In the genomic region with DNA sequence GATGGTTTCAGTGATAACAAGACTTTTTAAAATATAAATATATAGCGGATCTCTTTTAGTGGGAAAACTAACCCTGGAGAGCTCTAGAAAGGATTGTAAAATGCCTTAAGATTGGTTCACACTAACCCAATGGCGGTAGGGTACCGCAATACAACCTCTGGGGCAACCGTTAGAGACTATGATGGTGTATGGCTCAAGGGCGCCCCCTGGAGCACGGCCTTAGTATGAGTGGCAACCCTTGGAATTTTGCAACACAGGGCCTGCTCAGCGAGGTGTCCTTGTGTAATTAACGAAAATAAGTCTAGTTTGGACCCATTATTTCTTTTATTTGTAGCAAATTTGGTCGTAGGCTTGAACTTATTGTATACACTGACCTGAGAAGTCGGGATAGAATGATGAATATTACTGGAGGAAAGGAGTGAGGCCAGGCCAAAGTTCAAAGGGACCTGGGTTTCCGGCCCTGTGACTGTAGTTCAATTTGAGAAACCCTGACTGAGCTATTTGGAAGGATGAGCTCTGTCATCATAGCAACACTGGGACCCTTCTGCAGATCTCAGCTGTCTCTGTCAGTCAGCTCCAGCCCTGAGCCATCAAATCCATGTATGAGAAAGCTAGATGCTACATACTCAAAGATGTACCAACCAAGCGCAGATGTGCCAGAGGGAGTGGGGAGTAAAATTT, we compare ENCODE assay signal across 1 cellular context.
TF ChIP-seq lines count a peak whose summit lies in the region.

No MANE protein-coding gene starts in this region.

TF ChIP-seq in GM12878, 131 proteins besides CTCF, POLR2A, EP300 and RAD21 (continued from another document):
- TF ChIP-seq, protein P1, sequence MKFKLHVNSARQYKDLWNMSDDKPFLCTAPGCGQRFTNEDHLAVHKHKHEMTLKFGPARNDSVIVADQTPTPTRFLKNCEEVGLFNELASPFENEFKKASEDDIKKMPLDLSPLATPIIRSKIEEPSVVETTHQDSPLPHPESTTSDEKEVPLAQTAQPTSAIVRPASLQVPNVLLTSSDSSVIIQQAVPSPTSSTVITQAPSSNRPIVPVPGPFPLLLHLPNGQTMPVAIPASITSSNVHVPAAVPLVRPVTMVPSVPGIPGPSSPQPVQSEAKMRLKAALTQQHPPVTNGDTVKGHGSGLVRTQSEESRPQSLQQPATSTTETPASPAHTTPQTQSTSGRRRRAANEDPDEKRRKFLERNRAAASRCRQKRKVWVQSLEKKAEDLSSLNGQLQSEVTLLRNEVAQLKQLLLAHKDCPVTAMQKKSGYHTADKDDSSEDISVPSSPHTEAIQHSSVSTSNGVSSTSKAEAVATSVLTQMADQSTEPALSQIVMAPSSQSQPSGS (IDR thresholded peaks at IDR 0.05; ENCODE audit: low read length) = no peak
- TF ChIP-seq, protein P2, sequence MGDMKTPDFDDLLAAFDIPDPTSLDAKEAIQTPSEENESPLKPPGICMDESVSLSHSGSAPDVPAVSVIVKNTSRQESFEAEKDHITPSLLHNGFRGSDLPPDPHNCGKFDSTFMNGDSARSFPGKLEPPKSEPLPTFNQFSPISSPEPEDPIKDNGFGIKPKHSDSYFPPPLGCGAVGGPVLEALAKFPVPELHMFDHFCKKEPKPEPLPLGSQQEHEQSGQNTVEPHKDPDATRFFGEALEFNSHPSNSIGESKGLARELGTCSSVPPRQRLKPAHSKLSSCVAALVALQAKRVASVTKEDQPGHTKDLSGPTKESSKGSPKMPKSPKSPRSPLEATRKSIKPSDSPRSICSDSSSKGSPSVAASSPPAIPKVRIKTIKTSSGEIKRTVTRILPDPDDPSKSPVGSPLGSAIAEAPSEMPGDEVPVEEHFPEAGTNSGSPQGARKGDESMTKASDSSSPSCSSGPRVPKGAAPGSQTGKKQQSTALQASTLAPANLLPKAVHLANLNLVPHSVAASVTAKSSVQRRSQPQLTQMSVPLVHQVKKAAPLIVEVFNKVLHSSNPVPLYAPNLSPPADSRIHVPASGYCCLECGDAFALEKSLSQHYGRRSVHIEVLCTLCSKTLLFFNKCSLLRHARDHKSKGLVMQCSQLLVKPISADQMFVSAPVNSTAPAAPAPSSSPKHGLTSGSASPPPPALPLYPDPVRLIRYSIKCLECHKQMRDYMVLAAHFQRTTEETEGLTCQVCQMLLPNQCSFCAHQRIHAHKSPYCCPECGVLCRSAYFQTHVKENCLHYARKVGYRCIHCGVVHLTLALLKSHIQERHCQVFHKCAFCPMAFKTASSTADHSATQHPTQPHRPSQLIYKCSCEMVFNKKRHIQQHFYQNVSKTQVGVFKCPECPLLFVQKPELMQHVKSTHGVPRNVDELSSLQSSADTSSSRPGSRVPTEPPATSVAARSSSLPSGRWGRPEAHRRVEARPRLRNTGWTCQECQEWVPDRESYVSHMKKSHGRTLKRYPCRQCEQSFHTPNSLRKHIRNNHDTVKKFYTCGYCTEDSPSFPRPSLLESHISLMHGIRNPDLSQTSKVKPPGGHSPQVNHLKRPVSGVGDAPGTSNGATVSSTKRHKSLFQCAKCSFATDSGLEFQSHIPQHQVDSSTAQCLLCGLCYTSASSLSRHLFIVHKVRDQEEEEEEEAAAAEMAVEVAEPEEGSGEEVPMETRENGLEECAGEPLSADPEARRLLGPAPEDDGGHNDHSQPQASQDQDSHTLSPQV (IDR thresholded peaks at IDR 0.05) = no peak
- TF ChIP-seq SMARCA5 (IDR thresholded peaks at IDR 0.05) (0 out of 2 replicates have a peak, but pooled peaks have one; percentile 49), IRF4 (IDR thresholded peaks at IDR 0.05; ENCODE audit: low read depth, low read length) (0 out of 2 replicates have a peak, but pooled peaks have one; percentile 24), POLR2AphosphoS2 (IDR thresholded peaks at IDR 0.05; ENCODE audit: low read depth, low read length) (no peak), YY1 (IDR thresholded peaks at IDR 0.05; ENCODE audit: low read depth, low read length) (peak; percentile 87), LARP7 (IDR thresholded peaks at IDR 0.05) (no peak), BHLHE40 (IDR thresholded peaks at IDR 0.05; ENCODE audit: borderline replicate concordance in 1 of 2, low read depth in 2 of 2, low read length in 1 of 2) (no peak), SMC3 (IDR thresholded peaks at IDR 0.05; ENCODE audit: borderline replicate concordance, low read length) (peak; percentile 97)
- TF ChIP-seq, protein P3, sequence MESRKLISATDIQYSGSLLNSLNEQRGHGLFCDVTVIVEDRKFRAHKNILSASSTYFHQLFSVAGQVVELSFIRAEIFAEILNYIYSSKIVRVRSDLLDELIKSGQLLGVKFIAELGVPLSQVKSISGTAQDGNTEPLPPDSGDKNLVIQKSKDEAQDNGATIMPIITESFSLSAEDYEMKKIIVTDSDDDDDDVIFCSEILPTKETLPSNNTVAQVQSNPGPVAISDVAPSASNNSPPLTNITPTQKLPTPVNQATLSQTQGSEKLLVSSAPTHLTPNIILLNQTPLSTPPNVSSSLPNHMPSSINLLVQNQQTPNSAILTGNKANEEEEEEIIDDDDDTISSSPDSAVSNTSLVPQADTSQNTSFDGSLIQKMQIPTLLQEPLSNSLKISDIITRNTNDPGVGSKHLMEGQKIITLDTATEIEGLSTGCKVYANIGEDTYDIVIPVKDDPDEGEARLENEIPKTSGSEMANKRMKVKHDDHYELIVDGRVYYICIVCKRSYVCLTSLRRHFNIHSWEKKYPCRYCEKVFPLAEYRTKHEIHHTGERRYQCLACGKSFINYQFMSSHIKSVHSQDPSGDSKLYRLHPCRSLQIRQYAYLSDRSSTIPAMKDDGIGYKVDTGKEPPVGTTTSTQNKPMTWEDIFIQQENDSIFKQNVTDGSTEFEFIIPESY (IDR thresholded peaks at IDR 0.05) = peak; percentile 98
- TF ChIP-seq, protein P4, sequence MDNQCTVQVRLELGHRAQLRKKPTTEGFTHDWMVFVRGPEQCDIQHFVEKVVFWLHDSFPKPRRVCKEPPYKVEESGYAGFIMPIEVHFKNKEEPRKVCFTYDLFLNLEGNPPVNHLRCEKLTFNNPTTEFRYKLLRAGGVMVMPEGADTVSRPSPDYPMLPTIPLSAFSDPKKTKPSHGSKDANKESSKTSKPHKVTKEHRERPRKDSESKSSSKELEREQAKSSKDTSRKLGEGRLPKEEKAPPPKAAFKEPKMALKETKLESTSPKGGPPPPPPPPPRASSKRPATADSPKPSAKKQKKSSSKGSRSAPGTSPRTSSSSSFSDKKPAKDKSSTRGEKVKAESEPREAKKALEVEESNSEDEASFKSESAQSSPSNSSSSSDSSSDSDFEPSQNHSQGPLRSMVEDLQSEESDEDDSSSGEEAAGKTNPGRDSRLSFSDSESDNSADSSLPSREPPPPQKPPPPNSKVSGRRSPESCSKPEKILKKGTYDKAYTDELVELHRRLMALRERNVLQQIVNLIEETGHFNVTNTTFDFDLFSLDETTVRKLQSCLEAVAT (IDR thresholded peaks at IDR 0.05) = 0 out of 2 replicates have a peak, but pooled peaks have one; percentile 13
- TF ChIP-seq, protein P5, sequence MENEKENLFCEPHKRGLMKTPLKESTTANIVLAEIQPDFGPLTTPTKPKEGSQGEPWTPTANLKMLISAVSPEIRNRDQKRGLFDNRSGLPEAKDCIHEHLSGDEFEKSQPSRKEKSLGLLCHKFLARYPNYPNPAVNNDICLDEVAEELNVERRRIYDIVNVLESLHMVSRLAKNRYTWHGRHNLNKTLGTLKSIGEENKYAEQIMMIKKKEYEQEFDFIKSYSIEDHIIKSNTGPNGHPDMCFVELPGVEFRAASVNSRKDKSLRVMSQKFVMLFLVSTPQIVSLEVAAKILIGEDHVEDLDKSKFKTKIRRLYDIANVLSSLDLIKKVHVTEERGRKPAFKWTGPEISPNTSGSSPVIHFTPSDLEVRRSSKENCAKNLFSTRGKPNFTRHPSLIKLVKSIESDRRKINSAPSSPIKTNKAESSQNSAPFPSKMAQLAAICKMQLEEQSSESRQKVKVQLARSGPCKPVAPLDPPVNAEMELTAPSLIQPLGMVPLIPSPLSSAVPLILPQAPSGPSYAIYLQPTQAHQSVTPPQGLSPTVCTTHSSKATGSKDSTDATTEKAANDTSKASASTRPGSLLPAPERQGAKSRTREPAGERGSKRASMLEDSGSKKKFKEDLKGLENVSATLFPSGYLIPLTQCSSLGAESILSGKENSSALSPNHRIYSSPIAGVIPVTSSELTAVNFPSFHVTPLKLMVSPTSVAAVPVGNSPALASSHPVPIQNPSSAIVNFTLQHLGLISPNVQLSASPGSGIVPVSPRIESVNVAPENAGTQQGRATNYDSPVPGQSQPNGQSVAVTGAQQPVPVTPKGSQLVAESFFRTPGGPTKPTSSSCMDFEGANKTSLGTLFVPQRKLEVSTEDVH (IDR thresholded peaks at IDR 0.05; ENCODE audit: low read depth, partially characterized antibody) = no peak
